In the genomic region with DNA sequence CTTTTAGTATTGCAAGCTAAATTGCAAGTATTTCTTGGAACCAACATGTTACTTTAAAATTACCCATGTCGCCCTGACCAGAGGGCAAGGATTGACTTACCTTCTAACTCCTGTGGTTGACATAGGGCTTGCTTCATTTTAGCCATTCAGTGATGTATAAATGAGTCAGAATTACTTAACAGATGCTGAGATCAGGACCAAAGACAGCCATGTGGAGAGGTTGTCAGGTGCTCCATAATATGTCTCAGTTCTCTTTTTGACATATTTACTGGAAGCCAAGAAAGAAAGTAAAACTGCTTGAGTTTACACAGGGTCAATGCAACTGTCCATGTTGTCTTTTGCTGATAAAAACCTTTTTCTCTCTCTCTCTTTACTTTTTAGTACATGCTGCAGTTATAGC, we compare ENCODE assay signal across 9 cellular contexts. TPM values are rescaled to one million over a fixed set of nuclear protein-coding genes. Genes with fewer than 3 reads are reported as not detected.
DNase-seq lines count a peak whose midpoint lies in the region; ATAC-seq lines count a peak whose summit lies in the region.
"Had no signal": no experiment of that assay in that cellular context is flagged by ENCODE, and none has a peak within 500 bp of the region (broad histone marks: within the 10 kb centered on the region; RNA-seq: fewer than 3 reads in every experiment).

No MANE protein-coding gene starts in this region.

- intact Hi-C loops in left ventricle myocardium superior (cut with micrococcal nuclease): no loop called here

- peak; percentile 95 for ATAC-seq in GM18907 (IDR thresholded peaks at IDR 0.05; ENCODE audit: unreplicated experiment)
- ATAC-seq in HG02588 (IDR thresholded peaks at IDR 0.05; ENCODE audit: unreplicated experiment): peak; percentile 98
- peak; percentile 95 for ATAC-seq in HG03442 (IDR thresholded peaks at IDR 0.05; ENCODE audit: unreplicated experiment)
- no peak for ATAC-seq in left ventricle myocardium superior

- DNase-seq in CD1c-positive myeloid dendritic cell (ENCODE audit: extremely low spot score): peak; percentile 42
- no peak for DNase-seq in left ventricle myocardium superior
- no peak for DNase-seq in AG08395 (ENCODE audit: low spot score)
- no peak for DNase-seq in HPDE6-E6E7 (ENCODE audit: extremely low spot score)
- DNase-seq in nucleus accumbens (lab: John Stamatoyannopoulos, UW): no peak
- DNase-seq: KBM-7 had no signal

RNA-seq across cellular contexts. Expression of gene F2RL2, which starts 33.2 kb away (rescaled TPM):
- 0.27 TPM for total RNA-seq in left ventricle myocardium superior
